Comparison of ENCODE assay signal across 22 cellular contexts in genomic region chr2:67137699-67138098, GRCh38.
DNase-seq lines count a peak whose midpoint lies in the region; TF ChIP-seq lines count a peak whose summit lies in the region.
"Had no signal": no experiment of that assay in that cellular context is flagged by ENCODE, and none has a peak within 500 bp of the region (broad histone marks: within the 10 kb centered on the region; RNA-seq: fewer than 3 reads in every experiment).

No MANE protein-coding gene starts in this region.

- no peak for TF ChIP-seq CTCF in epithelial cell of esophagus (IDR thresholded peaks at IDR 0.05; ENCODE audit: insufficient read depth, low read depth, low read length, missing control alignments)

- no peak overlapping the region for H3K4me3 ChIP-seq in epithelial cell of esophagus (ENCODE audit: low read length)
- H3K4me3 ChIP-seq: heart left ventricle, lower lobe of right lung, pancreas, tibial nerve had no signal

- DNase-seq in NCI-H2029 treated with DMSO at 0.1 percent for 48 hours (lab: John Stamatoyannopoulos, UW) (peak; percentile 10), NCI-H2029 (lab: John Stamatoyannopoulos, UW) (no peak), NCI-H1105 treated with DMSO at 0.1 percent for 48 hours (lab: John Stamatoyannopoulos, UW) (peak; percentile 92), NCI-H69 (lab: John Stamatoyannopoulos, UW) (peak; percentile 74), epithelial cell of esophagus (ENCODE audit: low read depth) (peak; percentile 7), NCI-H187 (lab: John Stamatoyannopoulos, UW) (no peak), NOMO-1 treated with DMSO at 0.1 percent for 48 hours (lab: John Stamatoyannopoulos, UW; ENCODE audit: unreplicated experiment) (no peak)
- no peak for DNase-seq in activated CD4-positive, alpha-beta T cell treated with anti-CD3 and anti-CD28 coated beads, Interleukin-2, amount 50 U/mL, for 1 hour
- DNase-seq: activated CD4-positive, alpha-beta T cell treated with anti-CD3 and anti-CD28 coated beads, Interleukin-2, amount 10 ng/mL, durations not matched to agents 7 days and 5 days; activated CD8-positive, alpha-beta memory T cell treated with anti-CD3 and anti-CD28 coated beads, Interleukin-2, amount 10 ng/mL, durations not matched to agents 7 days and 5 days; activated naive CD4-positive, alpha-beta T cell treated with anti-CD3 and anti-CD28 coated beads, Interleukin-2, amount 10 ng/mL, durations not matched to agents 7 days and 5 days; activated T-cell treated with anti-CD3 and anti-CD28 coated beads, Interleukin-2, amount 50 U/mL, for 72 hours; brain microvascular endothelial cell; CD4-positive, alpha-beta T cell; effector CD4-positive, alpha-beta T cell; foreskin fibroblast; heart left ventricle; lower lobe of right lung; NCI-H446; pancreas; retina had no signal

Comparison
In these comparisons a context has a peak if more than half of its experiments do, and no peak if none do; other contexts are left out.
1. DNase-seq: peak in NCI-H2029 treated with DMSO at 0.1 percent for 48 hours (single experiment), NCI-H1105 treated with DMSO at 0.1 percent for 48 hours (single experiment), NCI-H69 (single experiment) and epithelial cell of esophagus (single experiment); none in NCI-H2029 (single experiment), activated CD4-positive, alpha-beta T cell treated with anti-CD3 and anti-CD28 coated beads, Interleukin-2, amount 50 U/mL, for 1 hour (single experiment), NCI-H187 (0 of 2) and NOMO-1 treated with DMSO at 0.1 percent for 48 hours (single experiment).